In genomic region chr17:48438662-48439061, GRCh38 we compare ENCODE assay signal across 19 cellular contexts. TPM values are rescaled to one million over a fixed set of nuclear protein-coding genes. Genes with fewer than 3 reads are reported as not detected.
DNase-seq lines count a peak whose midpoint lies in the region; ATAC-seq and TF ChIP-seq lines count a peak whose summit lies in the region.
"Had no signal": no experiment of that assay in that cellular context is flagged by ENCODE, and none has a peak within 500 bp of the region (broad histone marks: within the 10 kb centered on the region; RNA-seq: fewer than 3 reads in every experiment).

No MANE protein-coding gene starts in this region.

- H3K4me3 Mint-ChIP-seq in activated CD4-positive, alpha-beta T cell treated with anti-CD3 and anti-CD28 coated beads for 36 hours = no peak overlapping the region
- H3K4me3 Mint-ChIP-seq in activated T-helper 17 cell treated with anti-CD3 and anti-CD28 coated beads, Interleukin-2, amount 50 U/mL, for 72 hours = peak overlapping the region; percentile 72
- H3K4me3 Mint-ChIP-seq in naive thymus-derived CD8-positive, alpha-beta T cell = peak overlapping the region in 9 of 10 donors; percentile 13 to 68 (median 48)
- H3K4me3 Mint-ChIP-seq: CD14-positive monocyte had no signal

- H3K9me3 Mint-ChIP-seq in activated CD4-positive, alpha-beta T cell treated with anti-CD3 and anti-CD28 coated beads for 36 hours (ENCODE audit: low read depth) = peaks cover 6% of the 10 kb centered on the region
- peaks cover 15% of the 10 kb centered on the region for H3K9me3 Mint-ChIP-seq in activated T-helper 17 cell treated with anti-CD3 and anti-CD28 coated beads, Interleukin-2, amount 50 U/mL, for 72 hours
- H3K9me3 Mint-ChIP-seq in naive thymus-derived CD8-positive, alpha-beta T cell = peaks cover 0 to 22% (median 0%) of the 10 kb centered on the region in 9 donors

- H3K4me1 Mint-ChIP-seq in activated CD4-positive, alpha-beta T cell treated with anti-CD3 and anti-CD28 coated beads for 36 hours = peaks cover 81% of the 10 kb centered on the region
- peaks cover 69% of the 10 kb centered on the region for H3K4me1 Mint-ChIP-seq in activated T-helper 17 cell treated with anti-CD3 and anti-CD28 coated beads, Interleukin-2, amount 50 U/mL, for 72 hours
- peaks cover 64 to 94% (median 87%) of the 10 kb centered on the region in 4 donors for H3K4me1 Mint-ChIP-seq in naive thymus-derived CD8-positive, alpha-beta T cell

- H3K36me3 ChIP-seq in KOPT-K1 (ENCODE audit: insufficient read depth, low read length) = no peaks in the 10 kb centered on the region
- no peaks in the 10 kb centered on the region for H3K36me3 ChIP-seq in uterus

- H3K27ac ChIP-seq in KOPT-K1 (ENCODE audit: low read depth, low read length, poor library complexity, severe bottlenecking) (peak overlapping the region; percentile 87), uterus (no peak overlapping the region)

- H3K27me3 Mint-ChIP-seq in activated CD4-positive, alpha-beta T cell treated with anti-CD3 and anti-CD28 coated beads for 36 hours = no peaks in the 10 kb centered on the region
- H3K27me3 Mint-ChIP-seq in activated T-helper 17 cell treated with anti-CD3 and anti-CD28 coated beads, Interleukin-2, amount 50 U/mL, for 72 hours = no peaks in the 10 kb centered on the region
- no peaks in the 10 kb centered on the region for H3K27me3 Mint-ChIP-seq in naive thymus-derived CD8-positive, alpha-beta T cell

- H3K4me3 ChIP-seq in uterus = no peak overlapping the region

- POLR2A ChIA-PET in activated CD4-positive, alpha-beta T cell treated with anti-CD3 and anti-CD28 coated beads for 36 hours (lab: Charles Lee) = interaction anchor here (1.6 kb wide), 1 partner anchor 10 kb away, joined by 6 read pairs; no protein-coding TSS in a partner anchor
- POLR2A ChIA-PET in naive thymus-derived CD8-positive, alpha-beta T cell (lab: Charles Lee) = interaction anchor here (0.6 to 7.5 kb wide), 4 partner anchors 8 to 25 kb away, joined by 3 to 115 read pairs (median 38); partner anchors contain the start of gene SKAP1

- TF ChIP-seq POLR2A in uterus (IDR thresholded peaks at IDR 0.05) = no peak

- peaks cover 3% of the 10 kb centered on the region for H3K36me3 Mint-ChIP-seq in activated CD4-positive, alpha-beta T cell treated with anti-CD3 and anti-CD28 coated beads for 36 hours (ENCODE audit: low read depth)
- no peaks in the 10 kb centered on the region for H3K36me3 Mint-ChIP-seq in activated T-helper 17 cell treated with anti-CD3 and anti-CD28 coated beads, Interleukin-2, amount 50 U/mL, for 72 hours (ENCODE audit: low read depth)
- H3K36me3 Mint-ChIP-seq in naive thymus-derived CD8-positive, alpha-beta T cell = no peaks in the 10 kb centered on the region
- H3K36me3 Mint-ChIP-seq: CD14-positive monocyte had no signal

- no peak for TF ChIP-seq CTCF in uterus (IDR thresholded peaks at IDR 0.05)

- intact Hi-C loops in activated CD4-positive, alpha-beta T cell treated with anti-CD3 and anti-CD28 coated beads for 36 hours (cut with DNase I, micrococcal nuclease) = loop anchor here (1.0 kb wide), 2 partner anchors 8 to 9 kb away; partner anchors contain the start of gene SKAP1 (in 1 of the 2)
- intact Hi-C loops in uterus (cut with DNase I; ENCODE audit: low total_unique reads) = no loop called here

- peak overlapping the region; percentile 66 for H3K27ac Mint-ChIP-seq in activated CD4-positive, alpha-beta T cell treated with anti-CD3 and anti-CD28 coated beads for 36 hours
- peak overlapping the region; percentile 58 for H3K27ac Mint-ChIP-seq in activated T-helper 17 cell treated with anti-CD3 and anti-CD28 coated beads, Interleukin-2, amount 50 U/mL, for 72 hours
- H3K27ac Mint-ChIP-seq in naive thymus-derived CD8-positive, alpha-beta T cell = peak overlapping the region; percentile 36 to 98 (median 95)
- H3K27ac Mint-ChIP-seq: CD14-positive monocyte had no signal

- peaks cover 0 to 4% of the 10 kb centered on the region in 2 donors for H3K27me3 ChIP-seq in uterus

- CTCF ChIA-PET in activated CD4-positive, alpha-beta T cell treated with anti-CD3 and anti-CD28 coated beads for 36 hours (lab: Charles Lee) = interaction anchor here (0.8 to 3.9 kb wide), 3 partner anchors 14 to 87 kb away, joined by 3 to 27 read pairs (median 11); no protein-coding TSS in a partner anchor

- H3K4me1 ChIP-seq in uterus = no peaks in the 10 kb centered on the region

- ATAC-seq in activated CD4-positive, alpha-beta T cell treated with anti-CD3 and anti-CD28 coated beads for 36 hours = no peak
- no peak for ATAC-seq in activated T-helper 17 cell treated with anti-CD3 and anti-CD28 coated beads, Interleukin-2, amount 50 U/mL, for 72 hours (replicated peaks)
- ATAC-seq in naive thymus-derived CD8-positive, alpha-beta T cell = no peak
- ATAC-seq: left colon, right cardiac atrium had no signal

- no peak for DNase-seq in activated CD4-positive, alpha-beta T cell treated with anti-CD3 and anti-CD28 coated beads for 36 hours
- no peak for DNase-seq in activated CD4-positive, alpha-beta T cell treated with anti-CD3 and anti-CD28 coated beads, Interleukin-2, amount 50 U/mL, for 1 hour
- no peak for DNase-seq in naive thymus-derived CD8-positive, alpha-beta T cell
- DNase-seq in KG1 (lab: John Stamatoyannopoulos, UW) = no peak
- DNase-seq in RKO (ENCODE audit: low spot score) = no peak
- no peak for DNase-seq in uterus
- DNase-seq: activated effector memory CD4-positive, alpha-beta T cell treated with Interleukin-2 at 50 U/mL for 16 hours; DND-41; left colon; NCI-H2029; NCI-H510A treated with DMSO at 0.1 percent for 48 hours; right cardiac atrium; stimulated activated CD4-positive, alpha-beta T cell treated with anti-CD3 and anti-CD28 coated beads, Interleukin-15, amount 100 ng/mL, for 24 hours; stimulated activated naive CD4-positive, alpha-beta T cell treated with Interleukin-2 at 50 U/mL for 16 hours; trophoblast cell had no signal

- H3K9me3 ChIP-seq in KOPT-K1 (ENCODE audit: insufficient read depth, low read length, poor library complexity, severe bottlenecking) (no peaks in the 10 kb centered on the region), uterus (no peaks in the 10 kb centered on the region)

RNA-seq across cellular contexts. Expression of gene SKAP1, which starts 8.6 kb away (rescaled TPM):
- 100 to 1,000 TPM in 1 of 2 experiments, 10 to 100 TPM in 1; 76.1 to 109 TPM for total RNA-seq in activated CD4-positive, alpha-beta T cell treated with anti-CD3 and anti-CD28 coated beads for 36 hours
- total RNA-seq in activated T-helper 17 cell treated with anti-CD3 and anti-CD28 coated beads, Interleukin-2, amount 50 U/mL, for 72 hours = 100 to 1,000 TPM in 1 of 2 donors, 10 to 100 TPM in 1; 71.4 to 103 TPM
- 10 to 100 TPM; 73.0 to 74.6 TPM for total RNA-seq in naive thymus-derived CD8-positive, alpha-beta T cell
- 100 to 1,000 TPM; 223 to 237 (median 230) TPM for polyA plus RNA-seq in naive thymus-derived CD8-positive, alpha-beta T cell
- total RNA-seq in uterus = 1 to 10 TPM in 2 of 4 donors, under 1 TPM in 1, not detected in 1; 0.51 to 2.4 (median 1.9) TPM
- polyA plus RNA-seq: endothelial cell of umbilical vein had no signal

Comparison
In these comparisons a context has a peak if more than half of its experiments do, and no peak if none do; other contexts are left out.
1. RNA of gene SKAP1, which starts 8.6 kb away (total RNA-seq): 76.1 to 109 TPM in activated CD4-positive, alpha-beta T cell treated with anti-CD3 and anti-CD28 coated beads for 36 hours, 71.4 to 103 TPM in activated T-helper 17 cell treated with anti-CD3 and anti-CD28 coated beads, Interleukin-2, amount 50 U/mL, for 72 hours and 73.0 to 74.6 TPM in naive thymus-derived CD8-positive, alpha-beta T cell; 0.51 to 2.4 TPM in uterus; every median in the first group is over 10 times any median in the second.
2. Peak in every context shown above with its lines, with median percentiles within 50 percentile points of each other: H3K27ac Mint-ChIP-seq.